In genomic region chr3:13282528-13282985, GRCh38 we compare ENCODE assay signal across 8 cellular contexts.
DNase-seq lines count a peak whose midpoint lies in the region; ATAC-seq, FAIRE-seq and TF ChIP-seq lines count a peak whose summit lies in the region.

No MANE protein-coding gene starts in this region.

- CTCF ChIA-PET in activated naive CD4-positive, alpha-beta T cell treated with anti-CD3 and anti-CD28 coated beads for 36 hours (lab: Charles Lee): interaction anchor here (1.8 to 2.2 kb wide), 3 partner anchors 169 to 191 kb away, joined by 6 to 10 read pairs (median 8); no protein-coding TSS in a partner anchor

- H3K27ac ChIP-seq in astrocyte (ENCODE audit: low read depth, low read length) (no peak overlapping the region), right lobe of liver (peak overlapping the region; percentile 12 to 69 (median 54)), transverse colon (peak overlapping the region; percentile 51 to 59 (median 55))

- intact Hi-C loops in activated naive CD4-positive, alpha-beta T cell treated with anti-CD3 and anti-CD28 coated beads for 36 hours (cut with micrococcal nuclease): no loop called here
- intact Hi-C loops in right lobe of liver (cut with DNase I) (no loop called here), transverse colon (cut with DNase I; ENCODE audit: low total_unique reads) (no loop called here)

- H3K27me3 ChIP-seq in astrocyte (ENCODE audit: insufficient read depth, low read length) (peaks cover 24% of the 10 kb centered on the region), right lobe of liver (no peaks in the 10 kb centered on the region), transverse colon (peaks cover 78% of the 10 kb centered on the region)

- no peaks in the 10 kb centered on the region for H3K79me2 ChIP-seq in astrocyte (ENCODE audit: insufficient read depth, low read length)

- no peak overlapping the region for H3K9ac ChIP-seq in astrocyte (ENCODE audit: low read length)

- no peak overlapping the region for H3K27ac Mint-ChIP-seq in activated naive CD4-positive, alpha-beta T cell treated with anti-CD3 and anti-CD28 coated beads, Interleukin-2, amount 50 U/mL, for 72 hours
- H3K27ac Mint-ChIP-seq in activated naive CD4-positive, alpha-beta T cell treated with anti-CD3 and anti-CD28 coated beads for 36 hours: no peak overlapping the region
- H3K27ac Mint-ChIP-seq in astrocyte (ENCODE audit: unreplicated experiment): no peak overlapping the region

- H3K9me3 ChIP-seq in astrocyte (ENCODE audit: insufficient read depth, low read depth, low read length): peaks cover 11% of the 10 kb centered on the region
- H3K9me3 ChIP-seq in right lobe of liver: peaks cover 0 to 6% (median 0%) of the 10 kb centered on the region in 4 donors
- peaks cover 0 to 7% of the 10 kb centered on the region in 2 donors for H3K9me3 ChIP-seq in transverse colon

- in situ Hi-C loops in transverse colon (cut with MboI; ENCODE audit: low pct_ligation_motif_present in 1 of 4, low pct_unique_long_range_greater_than_20kb in 1 of 4, low sequenced_read_pairs in 3 of 4): no loop called here

- TF ChIP-seq EP300 in transverse colon (IDR thresholded peaks at IDR 0.05; ENCODE audit: low read depth): no peak

- no peak for FAIRE-seq in astrocyte (lab: Jason Lieb, UNC)

- peaks cover 16% of the 10 kb centered on the region for H3K4me1 ChIP-seq in astrocyte (ENCODE audit: insufficient read depth, low read length)
- peaks cover 0 to 14% (median 3%) of the 10 kb centered on the region in 4 donors for H3K4me1 ChIP-seq in right lobe of liver
- H3K4me1 ChIP-seq in transverse colon: peaks cover 0 to 12% (median 8%) of the 10 kb centered on the region in 4 donors

- TF ChIP-seq POLR2A in right lobe of liver (IDR thresholded peaks at IDR 0.05): no peak
- no peak for TF ChIP-seq POLR2A in transverse colon (IDR thresholded peaks at IDR 0.05)

- peaks cover 21 to 34% of the 10 kb centered on the region in 2 donors for H3K36me3 Mint-ChIP-seq in activated naive CD4-positive, alpha-beta T cell treated with anti-CD3 and anti-CD28 coated beads, Interleukin-2, amount 50 U/mL, for 72 hours
- H3K36me3 Mint-ChIP-seq in activated naive CD4-positive, alpha-beta T cell treated with anti-CD3 and anti-CD28 coated beads for 36 hours (ENCODE audit: low read depth): peaks cover 10% of the 10 kb centered on the region
- peaks cover 2% of the 10 kb centered on the region for H3K36me3 Mint-ChIP-seq in astrocyte (ENCODE audit: low read depth, unreplicated experiment)

- peak overlapping the region; percentile 74 for H3K4me2 ChIP-seq in astrocyte (ENCODE audit: low read length)

- H3K4me3 ChIP-seq in astrocyte (ENCODE audit: insufficient read depth, low read depth, low read length) (no peak overlapping the region), right lobe of liver (peak overlapping the region; percentile 61 to 71 (median 61)), transverse colon (peak overlapping the region; percentile 30 to 51 (median 35))

- DNase-seq in activated naive CD4-positive, alpha-beta T cell treated with anti-CD3 and anti-CD28 coated beads, Interleukin-2, amount 50 U/mL, for 72 hours (ENCODE audit: low spot score in 2 of 2): no peak
- DNase-seq in activated naive CD4-positive, alpha-beta T cell treated with anti-CD3 and anti-CD28 coated beads for 36 hours: no peak
- DNase-seq in astrocyte (ENCODE audit: low read depth): no peak
- peak in 1 of 3 donors; percentile 35 for DNase-seq in right lobe of liver
- no peak for DNase-seq in transverse colon
- no peak for DNase-seq in NCI-H2171 treated with DMSO at 0.1 percent for 48 hours (lab: John Stamatoyannopoulos, UW)
- no peak for DNase-seq in NCI-H1436 treated with DMSO at 0.1 percent for 48 hours (lab: John Stamatoyannopoulos, UW)

- H3K9me3 Mint-ChIP-seq in activated naive CD4-positive, alpha-beta T cell treated with anti-CD3 and anti-CD28 coated beads, Interleukin-2, amount 50 U/mL, for 72 hours: peaks cover 21% of the 10 kb centered on the region in 2 donors
- H3K9me3 Mint-ChIP-seq in activated naive CD4-positive, alpha-beta T cell treated with anti-CD3 and anti-CD28 coated beads for 36 hours: peaks cover 10% of the 10 kb centered on the region
- H3K9me3 Mint-ChIP-seq in astrocyte (ENCODE audit: unreplicated experiment): peaks cover 15% of the 10 kb centered on the region

- H3K4me3 Mint-ChIP-seq in activated naive CD4-positive, alpha-beta T cell treated with anti-CD3 and anti-CD28 coated beads for 36 hours: no peak overlapping the region
- H3K4me3 Mint-ChIP-seq in astrocyte (ENCODE audit: unreplicated experiment): no peak overlapping the region

- H3K36me3 ChIP-seq in astrocyte (ENCODE audit: insufficient read depth, low read length) (no peaks in the 10 kb centered on the region), right lobe of liver (no peaks in the 10 kb centered on the region), transverse colon (no peaks in the 10 kb centered on the region)

- no peak for TF ChIP-seq CTCF in astrocyte (IDR thresholded peaks at IDR 0.05; ENCODE audit: insufficient read depth, low read depth, low read length)
- TF ChIP-seq CTCF in right lobe of liver (IDR thresholded peaks at IDR 0.05): no peak
- no peak for TF ChIP-seq CTCF in transverse colon (IDR thresholded peaks at IDR 0.05)

- H2AFZ ChIP-seq in astrocyte (ENCODE audit: low read depth, low read length): no peak overlapping the region

- H3K27me3 Mint-ChIP-seq in activated naive CD4-positive, alpha-beta T cell treated with anti-CD3 and anti-CD28 coated beads for 36 hours (ENCODE audit: low read depth): peaks cover 43% of the 10 kb centered on the region
- peaks cover 4% of the 10 kb centered on the region for H3K27me3 Mint-ChIP-seq in astrocyte (ENCODE audit: low read depth, unreplicated experiment)

- WGBS in right lobe of liver (ENCODE audit: insufficient coverage, low coverage, low lambda C conversion rate, missing lambda C conversion rate): no CpG with 5 or more reads among the region's 69 CpGs
- 3% methylated on average over 14 of the region's 69 CpGs; no CpG with 5 or more reads in 1 of the 2 donors for WGBS in transverse colon (ENCODE audit: low coverage in 1 of 2), 2 donors

- no peaks in the 10 kb centered on the region for H4K20me1 ChIP-seq in astrocyte (ENCODE audit: insufficient read depth, low read length)

- peak; percentile 17 to 65 for ATAC-seq in activated naive CD4-positive, alpha-beta T cell treated with anti-CD3 and anti-CD28 coated beads, Interleukin-2, amount 50 U/mL, for 72 hours
- ATAC-seq in right lobe of liver: peak in 1 of 4 donors; percentile 17
- no peak for ATAC-seq in HG02970 (IDR thresholded peaks at IDR 0.05; ENCODE audit: low FRiP score, unreplicated experiment)

- peaks cover 4% of the 10 kb centered on the region for H3K4me1 Mint-ChIP-seq in activated naive CD4-positive, alpha-beta T cell treated with anti-CD3 and anti-CD28 coated beads for 36 hours (ENCODE audit: low read depth)
- H3K4me1 Mint-ChIP-seq in astrocyte (ENCODE audit: low read depth, unreplicated experiment): peaks cover 19% of the 10 kb centered on the region
